Comparison of ENCODE assay signal across 29 cellular contexts in the genomic region with DNA sequence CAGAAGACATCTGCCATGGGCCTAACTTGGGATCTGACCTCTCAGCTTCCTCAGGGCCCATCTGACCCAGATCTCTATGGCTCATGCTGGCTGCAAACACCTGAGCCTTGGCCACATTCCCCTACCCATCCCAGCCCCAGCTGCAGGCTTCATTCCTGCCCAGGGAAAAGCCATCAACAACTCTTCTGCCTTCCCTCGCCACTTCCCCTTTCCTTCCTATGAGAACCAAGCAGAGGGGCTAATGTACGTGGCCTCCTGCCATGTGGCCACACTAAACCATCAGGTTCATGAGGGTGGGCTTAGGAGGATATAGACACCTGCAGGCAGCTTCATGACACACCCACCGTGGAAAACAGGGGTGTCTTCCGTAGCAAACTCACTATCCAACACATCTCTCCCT.
"Had no signal": no experiment of that assay in that cellular context is flagged by ENCODE, and none has a peak within 500 bp of the region (broad histone marks: within the 10 kb centered on the region; RNA-seq: fewer than 3 reads in every experiment).

No MANE protein-coding gene starts in this region.

- ATAC-seq: mucosa of descending colon; pancreas; sciatic nerve; stimulated activated naive B cell treated with anti-CD40 and anti-IgM and Interleukin-4, amounts not matched to agents 10 μg/mL and 1 μg/mL and 100 μg/mL, for 72 hours had no signal

- H3K27ac ChIP-seq: brain microvascular endothelial cell, esophagus muscularis mucosa, left ventricle myocardium inferior, pancreas, prostate gland, stomach, thyroid gland, upper lobe of left lung, vagina had no signal

- FAIRE-seq: astrocyte, islet of Langerhans, pancreas, small intestine had no signal

- H3K4me3 ChIP-seq: esophagus muscularis mucosa, left ventricle myocardium inferior, lung, mucosa of descending colon, pancreas, prostate gland, stomach, thyroid gland, upper lobe of left lung, vagina had no signal

- H3K4me1 ChIP-seq: pancreas, prostate gland, stomach, thyroid gland, upper lobe of left lung, vagina had no signal

- H3K27me3 ChIP-seq: brain microvascular endothelial cell, esophagus muscularis mucosa, pancreas, stomach, thyroid gland, upper lobe of left lung, vagina had no signal

- H3K36me3 ChIP-seq: brain microvascular endothelial cell, esophagus muscularis mucosa, left ventricle myocardium inferior, pancreas, prostate gland, stomach, thyroid gland, upper lobe of left lung, vagina had no signal

- H3K9me3 ChIP-seq: esophagus muscularis mucosa, left ventricle myocardium inferior, pancreas, prostate gland, thyroid gland, upper lobe of left lung, vagina had no signal

- DNase-seq: activated CD4-positive, alpha-beta memory T cell treated with anti-CD3 and anti-CD28 coated beads, Interleukin-2, amount 10 ng/mL, durations not matched to agents 7 days and 5 days; activated CD4-positive, alpha-beta T cell treated with anti-CD3 and anti-CD28 coated beads for 1 hour; activated CD4-positive, alpha-beta T cell treated with anti-CD3 and anti-CD28 coated beads, Interleukin-2, amount 10 ng/mL, durations not matched to agents 7 days and 5 days; activated CD8-positive, alpha-beta memory T cell treated with anti-CD3 and anti-CD28 coated beads, Interleukin-2, amount 50 U/mL, for 48 hours; activated gamma-delta T cell; activated naive CD4-positive, alpha-beta T cell treated with anti-CD3 and anti-CD28 coated beads, Interleukin-2, amount 10 ng/mL, durations not matched to agents 7 days and 5 days; activated naive CD8-positive, alpha-beta T cell treated with anti-CD3 and anti-CD28 coated beads, Interleukin-2, amount 10 ng/mL, durations not matched to agents 7 days and 5 days; activated T-cell treated with anti-CD3 and anti-CD28 coated beads, Interleukin-2, amount 50 U/mL, for 24 hours; brain microvascular endothelial cell; dermis blood vessel endothelial cell; effector CD4-positive, alpha-beta T cell; foreskin melanocyte; left ventricle myocardium inferior; mucosa of descending colon; pancreas; retina; small intestine; stimulated activated naive B cell treated with anti-CD40 and anti-IgM and Interleukin-4, amounts not matched to agents 10 μg/mL and 1 μg/mL and 100 μg/mL, for 72 hours; stomach; T-helper 9 cell; thyroid gland; upper lobe of left lung had no signal
